Comparison of ENCODE assay signal across 10 cellular contexts in the genomic region with DNA sequence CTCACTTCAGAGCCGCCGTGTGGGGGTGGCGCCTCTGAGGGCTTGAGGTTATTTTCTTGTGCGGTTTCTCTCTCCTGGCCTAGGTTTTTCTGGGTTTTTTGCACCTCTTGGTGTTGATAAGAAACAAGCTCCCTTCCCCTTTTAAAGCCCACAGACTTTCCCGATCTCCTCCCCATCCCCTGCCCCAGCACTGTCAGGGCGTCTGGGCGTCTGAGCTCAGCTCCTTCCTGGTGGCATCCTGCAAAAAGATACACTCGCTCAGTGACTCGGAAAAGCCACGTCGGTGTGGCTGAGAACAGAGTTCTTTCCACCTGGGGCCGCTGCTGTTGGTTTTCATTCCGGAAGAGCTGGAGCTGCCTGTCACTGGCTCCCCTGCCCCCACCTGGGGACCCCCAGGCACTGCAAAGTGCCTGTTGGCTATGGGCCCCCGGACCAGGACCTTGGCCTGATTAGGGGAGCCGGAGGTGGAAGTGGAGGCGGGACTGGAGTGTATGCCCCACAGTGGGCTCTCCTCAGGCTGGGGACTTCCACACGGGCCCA. TPM values are rescaled to one million over a fixed set of nuclear protein-coding genes. Genes with fewer than 3 reads are reported as not detected.
DNase-seq lines count a peak whose midpoint lies in the region; ATAC-seq, FAIRE-seq and TF ChIP-seq lines count a peak whose summit lies in the region.
"Had no signal": no experiment of that assay in that cellular context is flagged by ENCODE, and none has a peak within 500 bp of the region (broad histone marks: within the 10 kb centered on the region; RNA-seq: fewer than 3 reads in every experiment).

No MANE protein-coding gene starts in this region.

- no peak for TF ChIP-seq CTCF in Calu3 (IDR thresholded peaks at IDR 0.05; ENCODE audit: unreplicated experiment)
- TF ChIP-seq CTCF in coronary artery (IDR thresholded peaks at IDR 0.05) = no peak
- TF ChIP-seq CTCF in parathyroid adenoma (IDR thresholded peaks at IDR 0.05) = no peak
- no peak for TF ChIP-seq CTCF in spleen (IDR thresholded peaks at IDR 0.05 in 8 of 11, conservative IDR thresholded peaks at IDR 0.05 in 3 of 11)
- TF ChIP-seq CTCF in D721Med (IDR thresholded peaks at IDR 0.05; ENCODE audit: insufficient read depth, missing control alignments) = no peak

- no peaks in the 10 kb centered on the region for H3K9me3 Mint-ChIP-seq in Calu3 (ENCODE audit: low read depth, unreplicated experiment)

- no peak for TF ChIP-seq POLR2A in GM18505 (IDR thresholded peaks at IDR 0.05; ENCODE audit: borderline replicate concordance, extremely low read depth, insufficient read depth, insufficient read length)
- no peak for TF ChIP-seq POLR2A in spleen (IDR thresholded peaks at IDR 0.05)

- H3K36me3 Mint-ChIP-seq in Calu3 (ENCODE audit: insufficient read depth, unreplicated experiment) = peaks cover 44% of the 10 kb centered on the region

- H3K4me2 ChIP-seq in parathyroid adenoma (ENCODE audit: low read length) = no peak overlapping the region

- DNase-seq in Calu3 = peak; percentile 36
- DNase-seq in OCI-M1 (lab: John Stamatoyannopoulos, UW) = peak; percentile 89
- DNase-seq in coronary artery (ENCODE audit: low spot score) = no peak
- no peak for DNase-seq in spleen
- no peak for DNase-seq in D721Med (ENCODE audit: insufficient read length, low spot score)
- no peak for DNase-seq in G401 (ENCODE audit: low spot score)
- DNase-seq: NCI-H748 treated with DMSO at 0.1 percent for 48 hours had no signal

- H3K27ac ChIP-seq in coronary artery (peak overlapping the region in 1 of 2 donors; percentile 76), parathyroid adenoma (peak overlapping the region; percentile 36), spleen (peak overlapping the region in 4 of 8 donors; percentile 26 to 61 (median 44))

- no peak overlapping the region for H3K9ac ChIP-seq in parathyroid adenoma

- H3K4me3 Mint-ChIP-seq in Calu3 (ENCODE audit: low read depth, unreplicated experiment) = peak overlapping the region; percentile 56

- H3K9me3 ChIP-seq in parathyroid adenoma (ENCODE audit: control insufficient read depth, low read length) (no peaks in the 10 kb centered on the region), spleen (no peaks in the 10 kb centered on the region)

- intact Hi-C loops in Calu3 (cut with micrococcal nuclease; ENCODE audit: unreplicated experiment) (loop anchor here (10.0 kb wide), 1 partner anchor 465 kb away; the partner anchor contains the start of gene ACTG1), spleen (cut with DNase I; ENCODE audit: low total_unique reads) (no loop called here)

- peaks cover 27% of the 10 kb centered on the region for H3K79me2 ChIP-seq in parathyroid adenoma

- H3K36me3 ChIP-seq in parathyroid adenoma (ENCODE audit: control insufficient read depth, insufficient read depth, low read length) = no peaks in the 10 kb centered on the region
- H3K36me3 ChIP-seq in spleen = no peaks in the 10 kb centered on the region

- H3K27me3 ChIP-seq in parathyroid adenoma (ENCODE audit: control insufficient read depth, insufficient read depth, low read length) (no peaks in the 10 kb centered on the region), spleen (replicated peaks in 1 of 7) (peaks cover 0 to 7% (median 0%) of the 10 kb centered on the region in 7 donors)

- FAIRE-seq in D721Med (lab: Jason Lieb, UNC) = no peak
- FAIRE-seq: G401.6 had no signal

- H3K4me1 Mint-ChIP-seq in Calu3 (ENCODE audit: low read depth, unreplicated experiment) = peaks cover 61% of the 10 kb centered on the region

- in situ Hi-C loops in G401 (cut with HindIII; ENCODE audit: low sequenced_read_pairs) = no loop called here

- H3K4me3 ChIP-seq in coronary artery (peak overlapping the region; percentile 55), parathyroid adenoma (ENCODE audit: low read depth, low read length) (no peak overlapping the region), spleen (peak overlapping the region in 3 of 8 donors; percentile 21 to 61 (median 22))

- H2AFZ ChIP-seq in parathyroid adenoma = no peak overlapping the region

- peak overlapping the region; percentile 93 for H3K27ac Mint-ChIP-seq in Calu3 (ENCODE audit: unreplicated experiment)

- no peaks in the 10 kb centered on the region for H3K27me3 Mint-ChIP-seq in Calu3 (ENCODE audit: unreplicated experiment)

- 27 to 41% (median 34%) methylated on average over 14 to 17 of the region's 17 CpGs for WGBS in spleen, 5 donors

- H3K4me1 ChIP-seq in parathyroid adenoma (peaks cover 13% of the 10 kb centered on the region), spleen (peaks cover 15 to 89% (median 53%) of the 10 kb centered on the region in 6 donors)

- TSS peak; percentile 93 for BruUV-seq in Calu3 (replicated peaks; lab: Mats Ljungman, UMichigan)

- ATAC-seq in GM18505 (IDR thresholded peaks at IDR 0.05; ENCODE audit: unreplicated experiment) = no peak

- CTCF ChIA-PET in Calu3 (lab: Charles Lee) = interaction anchor here (0.9 to 2.7 kb wide), 6 partner anchors 9 to 61 kb away, joined by 3 to 7 read pairs (median 4); no protein-coding TSS in a partner anchor

RNA-seq across cellular contexts. Expression of gene BAIAP2, which starts 14.5 kb away (rescaled TPM):
- total RNA-seq in Calu3 (2022) (58.0 and 58.8 TPM in 2 replicates), spleen (10 to 100 TPM; 12.7 to 33.2 (median 23.4) TPM)
- polyA plus RNA-seq in spleen = 10 to 100 TPM in 1 of 3 donors, 1 to 10 TPM in 2; 2.8 to 11.8 (median 4.4) TPM
- total RNA-seq in G401 (2014; rRNA removed; shearing (Covaris generic)) = 16.1 and 21.1 TPM in 2 replicates

RNA-seq across cellular contexts. Expression of gene CHMP6, which starts 57.8 kb away (rescaled TPM):
- total RNA-seq in Calu3 (2022) = 25.5 and 27.9 TPM in 2 replicates
- 10 to 100 TPM; 23.0 to 35.7 (median 31.5) TPM for total RNA-seq in spleen
- polyA plus RNA-seq in spleen = 10 to 100 TPM; 24.0 to 41.1 (median 25.4) TPM
- total RNA-seq in G401 (2014; rRNA removed; shearing (Covaris generic)) = 51.8 and 65.5 TPM in 2 replicates

Comparison
In these comparisons a context has a peak if more than half of its experiments do, and no peak if none do; other contexts are left out.
1. DNase-seq: peak in Calu3 (single experiment) and OCI-M1 (single experiment); none in coronary artery (single experiment), spleen (single experiment), D721Med (single experiment) and G401 (single experiment).